In the genomic region with DNA sequence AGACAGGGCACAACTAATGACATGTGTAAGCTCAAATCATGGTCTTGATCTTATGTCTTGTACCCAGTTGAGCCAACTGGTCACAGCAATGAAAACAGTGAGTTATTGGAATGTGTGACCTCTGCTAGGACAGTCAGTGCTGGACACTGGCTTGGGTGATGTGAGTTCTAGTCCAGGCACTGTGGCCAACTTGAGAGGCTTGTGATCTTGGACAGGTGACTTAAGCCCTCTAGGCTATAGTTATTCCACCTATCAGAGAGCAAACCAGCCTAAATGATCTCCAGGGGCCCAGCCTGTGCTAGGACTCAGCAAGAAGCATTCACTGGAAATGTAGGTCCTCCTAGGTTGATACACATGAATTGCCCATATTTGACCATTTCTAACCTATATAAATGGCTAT, we compare ENCODE assay signal across 27 cellular contexts. TPM values are rescaled to one million over a fixed set of nuclear protein-coding genes. Genes with fewer than 3 reads are reported as not detected.
"Had no signal": no experiment of that assay in that cellular context is flagged by ENCODE, and none has a peak within 500 bp of the region (broad histone marks: within the 10 kb centered on the region; RNA-seq: fewer than 3 reads in every experiment).

No MANE protein-coding gene starts in this region.

- H3K27me3 ChIP-seq: adrenal gland had no signal

- H3K9me3 ChIP-seq: adrenal gland had no signal

- H3K9me3 Mint-ChIP-seq: activated CD4-positive, alpha-beta memory T cell treated with anti-CD3 and anti-CD28 coated beads for 36 hours; activated CD4-positive, alpha-beta T cell treated with anti-CD3 and anti-CD28 coated beads, Interleukin-2, amount 10 ng/mL, durations not matched to agents 7 days and 5 days; activated naive CD4-positive, alpha-beta T cell treated with anti-CD3 and anti-CD28 coated beads, Interleukin-2, amount 10 ng/mL, durations not matched to agents 7 days and 5 days; activated naive CD8-positive, alpha-beta T cell treated with anti-CD3 and anti-CD28 coated beads, Interleukin-2, amount 10 ng/mL, durations not matched to agents 7 days and 5 days; activated T-cell treated with anti-CD3 and anti-CD28 coated beads, Interleukin-2, amount 50 U/mL, for 4 hours had no signal

- ATAC-seq: activated T-cell treated with anti-CD3 and anti-CD28 coated beads, Interleukin-2, amount 50 U/mL, for 4 hours; Panc1; Right ventricle myocardium inferior had no signal

- H3K4me3 Mint-ChIP-seq: activated CD4-positive, alpha-beta memory T cell treated with anti-CD3 and anti-CD28 coated beads for 36 hours; activated CD4-positive, alpha-beta T cell treated with anti-CD3 and anti-CD28 coated beads, Interleukin-2, amount 10 ng/mL, durations not matched to agents 7 days and 5 days; activated naive CD4-positive, alpha-beta T cell treated with anti-CD3 and anti-CD28 coated beads, Interleukin-2, amount 10 ng/mL, durations not matched to agents 7 days and 5 days; activated naive CD8-positive, alpha-beta T cell treated with anti-CD3 and anti-CD28 coated beads, Interleukin-2, amount 10 ng/mL, durations not matched to agents 7 days and 5 days; activated T-cell treated with anti-CD3 and anti-CD28 coated beads, Interleukin-2, amount 50 U/mL, for 4 hours had no signal

- H3K27ac Mint-ChIP-seq: activated CD4-positive, alpha-beta memory T cell treated with anti-CD3 and anti-CD28 coated beads for 36 hours; activated CD4-positive, alpha-beta T cell treated with anti-CD3 and anti-CD28 coated beads, Interleukin-2, amount 10 ng/mL, durations not matched to agents 7 days and 5 days; activated naive CD4-positive, alpha-beta T cell treated with anti-CD3 and anti-CD28 coated beads, Interleukin-2, amount 10 ng/mL, durations not matched to agents 7 days and 5 days; activated naive CD8-positive, alpha-beta T cell treated with anti-CD3 and anti-CD28 coated beads, Interleukin-2, amount 10 ng/mL, durations not matched to agents 7 days and 5 days had no signal

- H3K36me3 ChIP-seq: adrenal gland had no signal

- H3K27ac ChIP-seq: adrenal gland, SK-N-MC, VCaP had no signal

- H3K36me3 Mint-ChIP-seq: activated CD4-positive, alpha-beta memory T cell treated with anti-CD3 and anti-CD28 coated beads for 36 hours; activated naive CD4-positive, alpha-beta T cell treated with anti-CD3 and anti-CD28 coated beads, Interleukin-2, amount 10 ng/mL, durations not matched to agents 7 days and 5 days; activated naive CD8-positive, alpha-beta T cell treated with anti-CD3 and anti-CD28 coated beads, Interleukin-2, amount 10 ng/mL, durations not matched to agents 7 days and 5 days had no signal

- H3K4me3 ChIP-seq: adrenal gland, SK-N-MC had no signal

- DNase-seq: activated CD4-positive, alpha-beta memory T cell treated with anti-CD3 and anti-CD28 coated beads for 36 hours; activated CD4-positive, alpha-beta T cell treated with anti-CD3 and anti-CD28 coated beads, Interleukin-2, amount 10 ng/mL, durations not matched to agents 7 days and 5 days; activated CD4-positive, CD25-positive, alpha-beta regulatory T cell; activated gamma-delta T cell treated with Interleukin-2 at 50 U/mL for 16 hours; activated naive CD4-positive, alpha-beta T cell treated with anti-CD3 and anti-CD28 coated beads, Interleukin-2, amount 10 ng/mL, durations not matched to agents 7 days and 5 days; activated naive CD8-positive, alpha-beta T cell treated with anti-CD3 and anti-CD28 coated beads, Interleukin-2, amount 10 ng/mL, durations not matched to agents 7 days and 5 days; activated T-cell treated with anti-CD3 and anti-CD28 coated beads, Interleukin-2, amount 50 U/mL, for 4 hours; anterior cingulate cortex; Karpas-422; MM.1S; NCI-H1105; NCI-H1436; NCI-H1694 treated with DMSO at 0.1 percent for 48 hours; NCI-H2081; NCI-H510A treated with DMSO at 0.1 percent for 48 hours; NCI-H69; NK-92 treated with Interleukin-12 subunit alpha and Interleukin-12 subunit beta, amount 100 ng/mL, for 24 hours; OCI-M1; RPMI8226; T-helper 1 cell had no signal

RNA-seq across cellular contexts. Expression of gene KCNE2, which starts 1.1 kb away (rescaled TPM):
- total RNA-seq: activated CD4-positive, alpha-beta memory T cell treated with anti-CD3 and anti-CD28 coated beads for 36 hours; activated CD4-positive, alpha-beta T cell treated with anti-CD3 and anti-CD28 coated beads, Interleukin-2, amount 10 ng/mL, durations not matched to agents 7 days and 5 days; activated CD8-positive, alpha-beta memory T cell treated with anti-CD3 and anti-CD28 coated beads for 36 hours; activated naive CD8-positive, alpha-beta T cell treated with anti-CD3 and anti-CD28 coated beads, Interleukin-2, amount 10 ng/mL, durations not matched to agents 7 days and 5 days; activated T-cell treated with anti-CD3 and anti-CD28 coated beads, Interleukin-2, amount 50 U/mL, for 4 hours; Right ventricle myocardium inferior; T-helper 2 cell treated with Interferon-gamma antibody and Interleukin-4, amounts not matched to agents 100 ng/mL and 5 ng/mL, for 36 hours had no signal

RNA-seq across cellular contexts. Expression of gene SMIM34, which starts 58.8 kb away (rescaled TPM):
- total RNA-seq: activated CD4-positive, alpha-beta memory T cell treated with anti-CD3 and anti-CD28 coated beads for 36 hours; activated CD4-positive, alpha-beta T cell treated with anti-CD3 and anti-CD28 coated beads, Interleukin-2, amount 10 ng/mL, durations not matched to agents 7 days and 5 days; activated CD8-positive, alpha-beta memory T cell treated with anti-CD3 and anti-CD28 coated beads for 36 hours; activated naive CD8-positive, alpha-beta T cell treated with anti-CD3 and anti-CD28 coated beads, Interleukin-2, amount 10 ng/mL, durations not matched to agents 7 days and 5 days; activated T-cell treated with anti-CD3 and anti-CD28 coated beads, Interleukin-2, amount 50 U/mL, for 4 hours; Right ventricle myocardium inferior; T-helper 2 cell treated with Interferon-gamma antibody and Interleukin-4, amounts not matched to agents 100 ng/mL and 5 ng/mL, for 36 hours had no signal
- polyA plus RNA-seq: adrenal gland had no signal
